8 cellular contexts compared by ENCODE assay signal in genomic region chr15:89002281-89002761, GRCh38.
DNase-seq lines count a peak whose midpoint lies in the region; ATAC-seq and TF ChIP-seq lines count a peak whose summit lies in the region.

No MANE protein-coding gene starts in this region.

- DNase-seq in CD4-positive, CD25-positive, alpha-beta regulatory T cell, result no peak
- DNase-seq in NAMALWA (ENCODE audit: low spot score) (peak; percentile 21), cardiac muscle cell (ENCODE audit: low read depth in 1 of 2, low spot score in 1 of 2) (peak; percentile 31 to 87), inferior parietal cortex (ENCODE audit: extremely low spot score) (no peak), posterior vena cava (ENCODE audit: low spot score) (no peak), caudate nucleus (lab: John Stamatoyannopoulos, UW) (no peak), progenitor cell of endocrine pancreas (ENCODE audit: low spot score, unreplicated experiment) (no peak)

- no peaks in the 10 kb centered on the region for H3K36me3 Mint-ChIP-seq in CD4-positive, CD25-positive, alpha-beta regulatory T cell
- H3K36me3 Mint-ChIP-seq in progenitor cell of endocrine pancreas (ENCODE audit: insufficient read depth), result no peaks in the 10 kb centered on the region

- no peaks in the 10 kb centered on the region for H3K36me3 ChIP-seq in CD4-positive, CD25-positive, alpha-beta regulatory T cell (ENCODE audit: control insufficient read depth, insufficient read depth, low read length)
- no peaks in the 10 kb centered on the region for H3K36me3 ChIP-seq in cardiac muscle cell

- no peak overlapping the region for H3K27ac ChIP-seq in CD4-positive, CD25-positive, alpha-beta regulatory T cell (ENCODE audit: insufficient read depth, low read length, poor library complexity, severe bottlenecking)
- peak overlapping the region; percentile 83 for H3K27ac ChIP-seq in cardiac muscle cell
- no peak overlapping the region for H3K27ac ChIP-seq in caudate nucleus (ENCODE audit: low read depth, low read length)

- H3K4me1 ChIP-seq in CD4-positive, CD25-positive, alpha-beta regulatory T cell (ENCODE audit: control insufficient read depth, insufficient read depth, low read length, poor library complexity, severe bottlenecking), result no peaks in the 10 kb centered on the region
- H3K4me1 ChIP-seq in cardiac muscle cell (ENCODE audit: low read depth), result peaks cover 16% of the 10 kb centered on the region

- no peak overlapping the region for H3K4me3 Mint-ChIP-seq in CD4-positive, CD25-positive, alpha-beta regulatory T cell
- no peak overlapping the region for H3K4me3 Mint-ChIP-seq in progenitor cell of endocrine pancreas (ENCODE audit: low read depth)

- no peaks in the 10 kb centered on the region for H3K9me3 ChIP-seq in CD4-positive, CD25-positive, alpha-beta regulatory T cell (ENCODE audit: control insufficient read depth in 2 of 2, low read length in 2 of 2)
- H3K9me3 ChIP-seq in cardiac muscle cell (ENCODE audit: low read depth), result no peaks in the 10 kb centered on the region

- peak overlapping the region in 2 of 3 donors; percentile 5 to 65 for H3K27ac Mint-ChIP-seq in CD4-positive, CD25-positive, alpha-beta regulatory T cell
- no peak overlapping the region for H3K27ac Mint-ChIP-seq in progenitor cell of endocrine pancreas

- peaks cover 21% of the 10 kb centered on the region for H3K27me3 Mint-ChIP-seq in CD4-positive, CD25-positive, alpha-beta regulatory T cell
- peaks cover 11% of the 10 kb centered on the region for H3K27me3 Mint-ChIP-seq in progenitor cell of endocrine pancreas

- H3K9me3 Mint-ChIP-seq in CD4-positive, CD25-positive, alpha-beta regulatory T cell, result peaks cover 0 to 4% (median 0%) of the 10 kb centered on the region in 7 donors
- H3K9me3 Mint-ChIP-seq in progenitor cell of endocrine pancreas (ENCODE audit: low read depth), result no peaks in the 10 kb centered on the region

- intact Hi-C loops in posterior vena cava (cut with DNase I), result loop anchor here in 1 of 2 donors (5.0 kb wide), 1 partner anchor 95 kb away; no protein-coding TSS in a partner anchor

- H3K4me3 ChIP-seq in CD4-positive, CD25-positive, alpha-beta regulatory T cell (ENCODE audit: low read depth, low read length), result no peak overlapping the region
- no peak overlapping the region for H3K4me3 ChIP-seq in cardiac muscle cell

- peaks cover 7% of the 10 kb centered on the region for H3K27me3 ChIP-seq in CD4-positive, CD25-positive, alpha-beta regulatory T cell (ENCODE audit: control insufficient read depth, insufficient read depth, low read length)
- no peaks in the 10 kb centered on the region for H3K27me3 ChIP-seq in cardiac muscle cell

- TF ChIP-seq CTCF in cardiac muscle cell (IDR thresholded peaks at IDR 0.05; ENCODE audit: low read depth, low read length) (no peak), progenitor cell of endocrine pancreas (IDR thresholded peaks at IDR 0.05; ENCODE audit: unreplicated experiment) (no peak)

- H3K4me1 Mint-ChIP-seq in CD4-positive, CD25-positive, alpha-beta regulatory T cell, result peaks cover 0 to 5% (median 2%) of the 10 kb centered on the region in 4 donors
- peaks cover 15% of the 10 kb centered on the region for H3K4me1 Mint-ChIP-seq in progenitor cell of endocrine pancreas (ENCODE audit: low read depth)

- peak in 1 of 2 donors; percentile 44 for ATAC-seq in CD4-positive, CD25-positive, alpha-beta regulatory T cell (ENCODE audit: low read depth in 2 of 2)
- ATAC-seq in GM21619 (IDR thresholded peaks at IDR 0.05; ENCODE audit: unreplicated experiment), result peak; percentile 81

Comparison
In these comparisons a context has a peak if more than half of its experiments do, and no peak if none do; other contexts are left out.
1. DNase-seq: peak in NAMALWA (single experiment) and cardiac muscle cell (2 of 2); none in CD4-positive, CD25-positive, alpha-beta regulatory T cell (0 of 3), inferior parietal cortex (single experiment), posterior vena cava (single experiment), caudate nucleus (0 of 61) and progenitor cell of endocrine pancreas (single experiment).